Comparison of ENCODE assay signal across 8 cellular contexts in the genomic region with DNA sequence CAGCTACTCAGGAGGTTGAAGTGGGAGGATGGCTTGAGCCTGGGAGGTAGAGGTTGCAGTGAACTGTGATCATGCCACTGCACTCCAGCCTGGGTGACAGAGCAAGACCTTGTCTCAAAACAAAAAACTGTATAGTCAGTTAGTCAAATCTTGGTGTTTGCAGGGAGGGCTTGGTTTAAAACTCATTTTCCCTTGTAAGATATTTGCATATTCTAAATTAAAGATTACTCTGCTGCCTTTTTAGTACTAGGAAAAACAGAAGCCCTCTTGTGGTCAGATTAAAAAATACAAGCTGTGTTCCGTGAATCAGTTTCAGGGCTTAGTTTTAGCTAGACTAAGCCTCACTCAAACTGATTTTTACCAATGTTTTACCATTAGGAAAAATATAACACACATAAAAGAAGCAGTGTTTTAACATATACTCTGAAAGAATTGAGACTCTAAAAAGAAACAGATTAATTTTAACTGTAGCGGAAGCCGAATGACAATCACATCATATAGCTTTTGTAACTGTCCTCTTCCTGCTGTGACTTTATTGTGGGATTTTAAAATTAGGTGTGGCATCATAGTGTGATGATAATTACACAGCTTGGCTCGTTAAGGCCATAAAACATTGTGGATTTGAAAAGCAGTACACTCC.
DNase-seq lines count a peak whose midpoint lies in the region; ATAC-seq and TF ChIP-seq lines count a peak whose summit lies in the region.

No MANE protein-coding gene starts in this region.

- no peaks in the 10 kb centered on the region for H3K9me3 ChIP-seq in ascending aorta

- no peak overlapping the region for H3K27ac ChIP-seq in ascending aorta

- H3K4me1 ChIP-seq in ascending aorta, result peaks cover 0 to 11% of the 10 kb centered on the region in 2 donors

- no peak overlapping the region for H3K4me3 ChIP-seq in ascending aorta

- DNase-seq in EH (ENCODE audit: low read depth), result peak; percentile 58
- peak; percentile 59 to 94 (median 65) for DNase-seq in NCI-H1417 (lab: John Stamatoyannopoulos, UW)
- DNase-seq in ascending aorta (ENCODE audit: low spot score in 2 of 2), result no peak
- no peak for DNase-seq in left lobe of liver (ENCODE audit: low spot score)
- no peak for DNase-seq in posterior cingulate gyrus
- no peak for DNase-seq in middle frontal gyrus (ENCODE audit: extremely low spot score, low spot score)
- no peak for DNase-seq in sciatic nerve (ENCODE audit: low spot score)

- peak; percentile 31 to 66 (median 49) for TF ChIP-seq CTCF in ascending aorta (IDR thresholded peaks at IDR 0.05)

- H3K36me3 ChIP-seq in ascending aorta, result no peaks in the 10 kb centered on the region

- ATAC-seq in GM21723 (IDR thresholded peaks at IDR 0.05; ENCODE audit: unreplicated experiment), result peak; percentile 69
- peak; percentile 61 for ATAC-seq in left lobe of liver
- no peak for ATAC-seq in sciatic nerve

- intact Hi-C loops in ascending aorta (cut with DNase I), result loop anchor here (5.0 kb wide), 2 partner anchors 325 to 340 kb away; no protein-coding TSS in a partner anchor
- intact Hi-C loops in posterior cingulate gyrus (cut with DNase I), result loop anchor here (5.0 to 10.0 kb wide), 2 partner anchors 198 to 340 kb away; partner anchors contain the start of gene MYO10
- intact Hi-C loops in sciatic nerve (cut with DNase I), result no loop called here

- H3K27me3 ChIP-seq in ascending aorta, result no peaks in the 10 kb centered on the region

Comparison
In these comparisons a context has a peak if more than half of its experiments do, and no peak if none do; other contexts are left out.
1. DNase-seq: peak in EH (single experiment) and NCI-H1417 (3 of 3); none in ascending aorta (0 of 2), left lobe of liver (single experiment), posterior cingulate gyrus (0 of 10), middle frontal gyrus (single experiment) and sciatic nerve (single experiment).